In genomic region chr18:70339915-70340314, GRCh38 we compare ENCODE assay signal across 15 cellular contexts. TPM values are rescaled to one million over a fixed set of nuclear protein-coding genes. Genes with fewer than 3 reads are reported as not detected.
DNase-seq lines count a peak whose midpoint lies in the region; ATAC-seq and TF ChIP-seq lines count a peak whose summit lies in the region.
"Had no signal": no experiment of that assay in that cellular context is flagged by ENCODE, and none has a peak within 500 bp of the region (broad histone marks: within the 10 kb centered on the region; RNA-seq: fewer than 3 reads in every experiment).

No MANE protein-coding gene starts in this region.

- H3K9ac ChIP-seq in smooth muscle cell (ENCODE audit: low read depth), result no peak overlapping the region
- H3K9ac ChIP-seq: BLaER1 treated with 17β-estradiol and CSF1 and Interleukin-3, amounts not matched to agents 10 nM and 100 nM had no signal

- no peaks in the 10 kb centered on the region for H4K20me1 ChIP-seq in smooth muscle cell (ENCODE audit: low read depth)
- H4K20me1 ChIP-seq: BLaER1 treated with 17β-estradiol and CSF1 and Interleukin-3, amounts not matched to agents 10 nM and 100 nM had no signal

- H3K27me3 ChIP-seq in Caco-2 (replicated peaks; ENCODE audit: control insufficient read depth, insufficient read depth, low read length) (no peaks in the 10 kb centered on the region), smooth muscle cell (ENCODE audit: low read depth) (no peaks in the 10 kb centered on the region), vagina (no peaks in the 10 kb centered on the region)
- H3K27me3 ChIP-seq: BLaER1 treated with 17β-estradiol and CSF1 and Interleukin-3, amounts not matched to agents 10 nM and 100 nM had no signal

- TF ChIP-seq CTCF in Caco-2 (IDR thresholded peaks at IDR 0.05; ENCODE audit: insufficient read depth in 1 of 2, low read depth in 1 of 2, low read length in 1 of 2, severe bottlenecking in 1 of 2, unreplicated experiment in 1 of 2), result no peak
- no peak for TF ChIP-seq CTCF in mucosa of descending colon (IDR thresholded peaks at IDR 0.05)
- TF ChIP-seq CTCF in smooth muscle cell (IDR thresholded peaks at IDR 0.05; ENCODE audit: borderline replicate concordance, insufficient read depth, poor library complexity, severe bottlenecking), result no peak
- TF ChIP-seq CTCF in vagina (IDR thresholded peaks at IDR 0.05), result no peak

- H3K9me3 Mint-ChIP-seq in Caco-2 (ENCODE audit: unreplicated experiment), result no peaks in the 10 kb centered on the region
- H3K9me3 Mint-ChIP-seq in T-helper 2 cell treated with Interferon-gamma antibody and Interleukin-4, amounts not matched to agents 5 μg/mL and 100 μg/mL, for 36 hours, result no peaks in the 10 kb centered on the region

- peak; percentile 24 for ATAC-seq in mucosa of descending colon
- ATAC-seq: GM12878 had no signal

- no peak overlapping the region for H3K4me3 ChIP-seq in Caco-2 (ENCODE audit: low read depth, low read length)
- no peak overlapping the region for H3K4me3 ChIP-seq in mucosa of descending colon
- H3K4me3 ChIP-seq in smooth muscle cell, result no peak overlapping the region
- no peak overlapping the region for H3K4me3 ChIP-seq in vagina
- H3K4me3 ChIP-seq: BLaER1 treated with 17β-estradiol and CSF1 and Interleukin-3, amounts not matched to agents 10 nM and 100 nM; GM12878 had no signal

- H3F3A ChIP-seq in smooth muscle cell (ENCODE audit: low read depth), result peaks cover 16% of the 10 kb centered on the region

- no peaks in the 10 kb centered on the region for H3K27me3 Mint-ChIP-seq in Caco-2 (ENCODE audit: insufficient read depth, unreplicated experiment)
- no peaks in the 10 kb centered on the region for H3K27me3 Mint-ChIP-seq in T-helper 2 cell treated with Interferon-gamma antibody and Interleukin-4, amounts not matched to agents 5 μg/mL and 100 μg/mL, for 36 hours (ENCODE audit: low read depth)

- no peaks in the 10 kb centered on the region for H3K79me2 ChIP-seq in smooth muscle cell (ENCODE audit: low read depth)

- POLR2A ChIA-PET in Caco-2 (lab: Charles Lee), result no interaction called here

- H3K4me1 ChIP-seq in Caco-2 (peaks cover 15% of the 10 kb centered on the region), mucosa of descending colon (ENCODE audit: low read depth) (no peaks in the 10 kb centered on the region), smooth muscle cell (ENCODE audit: low read depth) (peaks cover 5% of the 10 kb centered on the region), vagina (no peaks in the 10 kb centered on the region)

- no peak overlapping the region for H3K4me2 ChIP-seq in smooth muscle cell
- H3K4me2 ChIP-seq: BLaER1 treated with 17β-estradiol and CSF1 and Interleukin-3, amounts not matched to agents 10 nM and 100 nM had no signal

- peak overlapping the region; percentile 57 for H3K27ac Mint-ChIP-seq in Caco-2 (ENCODE audit: unreplicated experiment)
- H3K27ac Mint-ChIP-seq in T-helper 2 cell treated with Interferon-gamma antibody and Interleukin-4, amounts not matched to agents 5 μg/mL and 100 μg/mL, for 36 hours, result no peak overlapping the region
- H3K27ac Mint-ChIP-seq: CD4-positive, CD25-positive, alpha-beta regulatory T cell had no signal

- H3K36me3 Mint-ChIP-seq in Caco-2 (ENCODE audit: insufficient read depth, unreplicated experiment), result peaks cover 20% of the 10 kb centered on the region
- H3K36me3 Mint-ChIP-seq in T-helper 2 cell treated with Interferon-gamma antibody and Interleukin-4, amounts not matched to agents 5 μg/mL and 100 μg/mL, for 36 hours (ENCODE audit: low read depth), result no peaks in the 10 kb centered on the region
- H3K36me3 Mint-ChIP-seq: CD4-positive, CD25-positive, alpha-beta regulatory T cell had no signal

- H3K36me3 ChIP-seq in Caco-2 (ENCODE audit: control insufficient read depth, insufficient read depth, low read length), result peaks cover 4% of the 10 kb centered on the region; the same call in 1 of the 2 replicates
- H3K36me3 ChIP-seq in mucosa of descending colon (ENCODE audit: low read depth), result no peaks in the 10 kb centered on the region
- no peaks in the 10 kb centered on the region for H3K36me3 ChIP-seq in smooth muscle cell (ENCODE audit: low read depth)
- H3K36me3 ChIP-seq in vagina, result peaks cover 0 to 4% of the 10 kb centered on the region in 2 donors

- intact Hi-C loops in Caco-2 (cut with micrococcal nuclease; ENCODE audit: unreplicated experiment) (loop anchor here (2.0 kb wide), 1 partner anchor 37 kb away; no protein-coding TSS in a partner anchor), mucosa of descending colon (cut with DNase I, micrococcal nuclease) (no loop called here), vagina (cut with DNase I) (no loop called here)

- CTCF ChIA-PET in Caco-2 (lab: Charles Lee), result no interaction called here

- no TSS peak for BruUV-seq in Caco-2 (replicated peaks; lab: Mats Ljungman, UMichigan)

- H3K27ac ChIP-seq in epithelial cell of prostate, result peak overlapping the region; percentile 100
- H3K27ac ChIP-seq in smooth muscle cell (ENCODE audit: low read depth), result peak overlapping the region; percentile 12
- H3K27ac ChIP-seq in vagina, result no peak overlapping the region
- H3K27ac ChIP-seq: BLaER1 treated with 17β-estradiol and CSF1 and Interleukin-3, amounts not matched to agents 10 nM and 100 nM; HL-60 had no signal

- H3K4me3 Mint-ChIP-seq in Caco-2 (ENCODE audit: unreplicated experiment), result no peak overlapping the region
- no peak overlapping the region for H3K4me3 Mint-ChIP-seq in T-helper 2 cell treated with Interferon-gamma antibody and Interleukin-4, amounts not matched to agents 5 μg/mL and 100 μg/mL, for 36 hours
- H3K4me3 Mint-ChIP-seq: CD4-positive, CD25-positive, alpha-beta regulatory T cell had no signal

- no peaks in the 10 kb centered on the region for H3K9me3 ChIP-seq in Caco-2
- no peaks in the 10 kb centered on the region for H3K9me3 ChIP-seq in mucosa of descending colon
- H3K9me3 ChIP-seq in smooth muscle cell (replicated peaks; ENCODE audit: low read depth), result no peaks in the 10 kb centered on the region
- no peaks in the 10 kb centered on the region for H3K9me3 ChIP-seq in vagina

- H2AFZ ChIP-seq in smooth muscle cell (ENCODE audit: low read depth), result no peak overlapping the region

- TF ChIP-seq POLR2A in vagina (IDR thresholded peaks at IDR 0.05), result no peak

- peak; percentile 47 to 65 for DNase-seq in Caco-2
- no peak for DNase-seq in epithelial cell of prostate (ENCODE audit: low read depth, low spot score)
- DNase-seq in mucosa of descending colon, result no peak
- DNase-seq in smooth muscle cell (lab: John Stamatoyannopoulos, UW; ENCODE audit: unreplicated experiment), result no peak
- no peak for DNase-seq in T-helper 2 cell treated with Interferon-gamma antibody and Interleukin-4, amounts not matched to agents 5 μg/mL and 100 μg/mL, for 36 hours (ENCODE audit: low spot score)
- DNase-seq in vagina (ENCODE audit: extremely low spot score in 2 of 2), result no peak
- DNase-seq in NOMO-1 treated with DMSO at 0.1 percent for 48 hours (lab: John Stamatoyannopoulos, UW; ENCODE audit: unreplicated experiment), result no peak
- DNase-seq: 8988T; ACHN; Calu3; CD4-positive, CD25-positive, alpha-beta regulatory T cell; DMS79 had no signal

- H3K4me1 Mint-ChIP-seq in Caco-2 (ENCODE audit: low read depth, unreplicated experiment), result no peaks in the 10 kb centered on the region
- no peaks in the 10 kb centered on the region for H3K4me1 Mint-ChIP-seq in T-helper 2 cell treated with Interferon-gamma antibody and Interleukin-4, amounts not matched to agents 5 μg/mL and 100 μg/mL, for 36 hours (ENCODE audit: low read depth)
- H3K4me1 Mint-ChIP-seq: CD4-positive, CD25-positive, alpha-beta regulatory T cell had no signal

RNA-seq across cellular contexts. Expression of gene SOCS6, which starts 51.1 kb away (rescaled TPM):
- total RNA-seq in Caco-2 (2022) (19.0 and 23.2 TPM in 2 replicates), mucosa of descending colon (10 to 100 TPM; 37.2 to 49.6 (median 39.7) TPM), smooth muscle cell (29.6 and 38.0 TPM in 2 replicates), vagina (16.0 TPM)
- 8.5 and 14.3 TPM in 2 replicates for polyA plus RNA-seq in smooth muscle cell

Comparison
In these comparisons a context has a peak if more than half of its experiments do, and no peak if none do; other contexts are left out.
1. DNase-seq: peak in Caco-2 (2 of 2); none in epithelial cell of prostate (single experiment), mucosa of descending colon (0 of 3), smooth muscle cell (single experiment), T-helper 2 cell treated with Interferon-gamma antibody and Interleukin-4, amounts not matched to agents 5 μg/mL and 100 μg/mL, for 36 hours (single experiment), vagina (0 of 2) and NOMO-1 treated with DMSO at 0.1 percent for 48 hours (single experiment).